Comparison of ENCODE assay signal across 28 cellular contexts in the genomic region with DNA sequence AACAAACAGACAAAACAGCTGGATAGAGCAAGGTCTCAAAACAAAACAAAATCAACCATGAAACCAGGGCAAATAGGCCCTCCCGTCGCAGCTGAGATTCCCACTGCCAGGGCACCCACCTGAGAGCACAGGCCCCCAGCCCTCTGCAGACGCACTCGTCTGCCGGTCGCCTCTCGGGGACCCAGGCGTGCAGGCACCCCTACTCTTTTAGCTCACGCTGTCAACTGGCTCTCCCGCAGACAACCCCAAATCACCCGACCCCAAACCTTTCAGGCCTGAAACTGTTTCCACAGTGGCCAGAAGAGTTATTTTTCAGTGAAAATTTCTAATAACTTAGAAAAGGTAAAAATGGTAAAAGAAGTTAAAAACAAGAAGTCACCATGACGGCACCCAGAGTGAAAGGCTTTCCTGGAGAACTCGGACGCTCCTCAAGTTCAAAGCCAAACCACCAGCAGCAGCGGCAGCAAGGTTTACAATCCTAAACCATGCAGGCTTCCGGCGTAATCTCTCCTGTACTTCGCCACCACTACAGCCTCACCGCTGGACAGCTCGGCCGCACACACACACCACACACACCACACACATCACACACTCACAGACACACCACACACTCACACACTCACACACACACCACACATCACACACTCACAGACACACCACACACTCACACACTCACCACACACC. TPM values are rescaled to one million over a fixed set of nuclear protein-coding genes. Genes with fewer than 3 reads are reported as not detected.
DNase-seq lines count a peak whose midpoint lies in the region; ATAC-seq and TF ChIP-seq lines count a peak whose summit lies in the region.
"Had no signal": no experiment of that assay in that cellular context is flagged by ENCODE, and none has a peak within 500 bp of the region (broad histone marks: within the 10 kb centered on the region; RNA-seq: fewer than 3 reads in every experiment).

No MANE protein-coding gene starts in this region.

- H3K27ac Mint-ChIP-seq in progenitor cell of endocrine pancreas, result no peak overlapping the region
- H3K27ac Mint-ChIP-seq: activated CD4-positive, alpha-beta memory T cell treated with anti-CD3 and anti-CD28 coated beads, Interleukin-2, amount 10 ng/mL, durations not matched to agents 7 days and 5 days had no signal

- TF ChIP-seq CTCF in cardiac muscle cell (IDR thresholded peaks at IDR 0.05; ENCODE audit: low read depth, low read length), result no peak
- TF ChIP-seq CTCF in KMS-11 (conservative IDR thresholded peaks at IDR 0.05; ENCODE audit: low read depth, low read length), result no peak
- TF ChIP-seq CTCF in coronary artery (IDR thresholded peaks at IDR 0.05), result no peak
- no peak for TF ChIP-seq CTCF in progenitor cell of endocrine pancreas (IDR thresholded peaks at IDR 0.05; ENCODE audit: unreplicated experiment)

- no peak overlapping the region for H3K27ac ChIP-seq in cardiac muscle cell
- H3K27ac ChIP-seq in KMS-11, result peak overlapping the region; percentile 56
- H3K27ac ChIP-seq in coronary artery, result no peak overlapping the region
- H3K27ac ChIP-seq: BLaER1 treated with 17β-estradiol and CSF1 and Interleukin-3, amounts not matched to agents 10 nM and 100 nM; SJCRH30; spleen; thoracic aorta; vagina had no signal

- peak; percentile 5 to 11 for DNase-seq in cardiac muscle cell (ENCODE audit: low read depth in 1 of 2, low spot score in 1 of 2)
- no peak for DNase-seq in Right ventricle myocardium superior
- peak; percentile 40 for DNase-seq in coronary artery (ENCODE audit: low spot score)
- DNase-seq in progenitor cell of endocrine pancreas (ENCODE audit: low spot score, unreplicated experiment), result no peak
- no peak for DNase-seq in central memory CD4-positive, alpha-beta T cell
- DNase-seq: activated CD4-positive, alpha-beta memory T cell treated with anti-CD3 and anti-CD28 coated beads, Interleukin-2, amount 10 ng/mL, durations not matched to agents 7 days and 5 days; activated CD4-positive, CD25-positive, alpha-beta regulatory T cell treated with anti-CD3 and anti-CD28 coated beads, Interleukin-2, amount 50 U/mL, for 72 hours; activated T-cell treated with anti-CD3 and anti-CD28 coated beads, Interleukin-2, amount 50 U/mL, for 1 hour; amniotic stem cell; Caco-2; HCEC 1CT; left cardiac atrium; NCI-H2081; SJCRH30; spleen; stimulated activated CD4-positive, alpha-beta T cell treated with anti-CD3 and anti-CD28 coated beads, Interleukin-4, amount 100 ng/mL, for 24 hours; stimulated activated naive CD4-positive, alpha-beta T cell; T-helper 1 cell had no signal

- peaks cover 31% of the 10 kb centered on the region for H3K79me2 ChIP-seq in KMS-11 (ENCODE audit: insufficient read depth, low read depth)

- no peaks in the 10 kb centered on the region for H3K36me3 Mint-ChIP-seq in progenitor cell of endocrine pancreas (ENCODE audit: insufficient read depth)

- peaks cover 58% of the 10 kb centered on the region for H3K27me3 Mint-ChIP-seq in progenitor cell of endocrine pancreas

- H3K4me2 ChIP-seq in KMS-11, result peak overlapping the region; percentile 48; the same call in 1 of the 2 replicates
- H3K4me2 ChIP-seq: BLaER1 treated with 17β-estradiol and CSF1 and Interleukin-3, amounts not matched to agents 10 nM and 100 nM had no signal

- intact Hi-C loops in Right ventricle myocardium superior (cut with DNase I), result loop anchor here (5.0 kb wide), 1 partner anchor 64 kb away; no protein-coding TSS in a partner anchor

- peaks cover 7% of the 10 kb centered on the region for H3K4me1 Mint-ChIP-seq in progenitor cell of endocrine pancreas (ENCODE audit: low read depth)

- H2AFZ ChIP-seq in KMS-11 (ENCODE audit: low read depth), result no peak overlapping the region

- ATAC-seq in Right ventricle myocardium superior (ENCODE audit: poor library complexity) (no peak), GM21737 (IDR thresholded peaks at IDR 0.05; ENCODE audit: unreplicated experiment) (no peak), HG03175 (IDR thresholded peaks at IDR 0.05; ENCODE audit: unreplicated experiment) (no peak)
- ATAC-seq: left cardiac atrium, Panc1 had no signal

- H3K4me1 ChIP-seq in cardiac muscle cell (ENCODE audit: low read depth), result no peaks in the 10 kb centered on the region
- H3K4me1 ChIP-seq in KMS-11 (ENCODE audit: low read depth, poor library complexity, severe bottlenecking), result peaks cover 23% of the 10 kb centered on the region
- H3K4me1 ChIP-seq: SJCRH30 had no signal

- H3K4me3 ChIP-seq in cardiac muscle cell (no peak overlapping the region), KMS-11 (IDR thresholded peaks at IDR 0.05; ENCODE audit: insufficient read depth, low read depth, low read length) (no peak overlapping the region), coronary artery (no peak overlapping the region)
- H3K4me3 ChIP-seq: BLaER1 treated with 17β-estradiol and CSF1 and Interleukin-3, amounts not matched to agents 10 nM and 100 nM; SJCRH30; spleen; thoracic aorta; vagina had no signal

- peaks cover 7% of the 10 kb centered on the region for H3K9me3 Mint-ChIP-seq in progenitor cell of endocrine pancreas (ENCODE audit: low read depth)
- H3K9me3 Mint-ChIP-seq: activated CD4-positive, alpha-beta memory T cell treated with anti-CD3 and anti-CD28 coated beads, Interleukin-2, amount 10 ng/mL, durations not matched to agents 7 days and 5 days; central memory CD8-positive, alpha-beta T cell had no signal

- H3K27me3 ChIP-seq in cardiac muscle cell (peaks cover 29% of the 10 kb centered on the region), KMS-11 (ENCODE audit: insufficient read depth, low read depth) (no peaks in the 10 kb centered on the region)
- H3K27me3 ChIP-seq: SJCRH30, vagina had no signal

- H3K36me3 ChIP-seq in cardiac muscle cell (no peaks in the 10 kb centered on the region), KMS-11 (ENCODE audit: insufficient read depth) (peaks cover 5% of the 10 kb centered on the region; the same call in 1 of the 2 replicates)
- H3K36me3 ChIP-seq: BLaER1 treated with 17β-estradiol and CSF1 and Interleukin-3, amounts not matched to agents 10 nM and 100 nM; SJCRH30; spleen; thoracic aorta; vagina had no signal

- H4K20me1 ChIP-seq in KMS-11 (ENCODE audit: insufficient read depth), result peaks cover 9% of the 10 kb centered on the region; the same call in 1 of the 2 replicates

- no peak overlapping the region for H3K9ac ChIP-seq in KMS-11
- H3K9ac ChIP-seq: BLaER1 treated with 17β-estradiol and CSF1 and Interleukin-3, amounts not matched to agents 10 nM and 100 nM had no signal

- peak overlapping the region; percentile 49 for H3K4me3 Mint-ChIP-seq in progenitor cell of endocrine pancreas (ENCODE audit: low read depth)
- H3K4me3 Mint-ChIP-seq: activated CD4-positive, alpha-beta memory T cell treated with anti-CD3 and anti-CD28 coated beads, Interleukin-2, amount 10 ng/mL, durations not matched to agents 7 days and 5 days; central memory CD8-positive, alpha-beta T cell had no signal

- H3K9me3 ChIP-seq in cardiac muscle cell (ENCODE audit: low read depth), result no peaks in the 10 kb centered on the region
- H3K9me3 ChIP-seq: Caco-2, SJCRH30, thoracic aorta, vagina had no signal

RNA-seq across cellular contexts. Expression of gene UBE2QL1, which starts 1.9 kb away (rescaled TPM):
- total RNA-seq in cardiac muscle cell (5.9 and 8.8 TPM in 2 replicates), Right ventricle myocardium superior (22.8 TPM), progenitor cell of endocrine pancreas (2.5 and 2.9 TPM in 2 replicates)
- polyA plus RNA-seq in cardiac muscle cell, result 6.3 and 12.0 TPM in 2 replicates
- total RNA-seq: Caco-2, MCF 10A had no signal
- polyA plus RNA-seq: AG04450 had no signal

Comparison
In these comparisons a context has a peak if more than half of its experiments do, and no peak if none do; other contexts are left out.
1. DNase-seq: peak in cardiac muscle cell (2 of 2) and coronary artery (single experiment); none in Right ventricle myocardium superior (single experiment), progenitor cell of endocrine pancreas (single experiment) and central memory CD4-positive, alpha-beta T cell (single experiment).